ENCODE assay signal across 18 cellular contexts in genomic region chr10:115980470-115980869, GRCh38.
"Had no signal": no experiment of that assay in that cellular context is flagged by ENCODE, and none has a peak within 500 bp of the region (broad histone marks: within the 10 kb centered on the region; RNA-seq: fewer than 3 reads in every experiment).

No MANE protein-coding gene starts in this region.

- H3K4me1 ChIP-seq: body of pancreas, left ventricle myocardium inferior, pancreas, uterus had no signal

- H3K27me3 ChIP-seq: body of pancreas, tibial artery, uterus had no signal

- ATAC-seq: body of pancreas; effector memory CD8-positive, alpha-beta T cell; mucosa of descending colon; naive thymus-derived CD4-positive, alpha-beta T cell; T-helper 17 cell had no signal

- DNase-seq: activated CD4-positive, alpha-beta T cell treated with anti-CD3 and anti-CD28 coated beads, Interleukin-2, amount 50 U/mL, for 48 hours; activated naive CD4-positive, alpha-beta T cell treated with Interleukin-2 at 50 U/mL for 16 hours; activated naive CD8-positive, alpha-beta T cell treated with anti-CD3 and anti-CD28 coated beads, Interleukin-2, amount 10 ng/mL, durations not matched to agents 7 days and 5 days; activated T-cell treated with anti-CD3 and anti-CD28 coated beads for 4 hours; body of pancreas; caudate nucleus; effector memory CD8-positive, alpha-beta T cell; foreskin melanocyte; glutamatergic neuron; left ventricle myocardium inferior; mucosa of descending colon; naive thymus-derived CD4-positive, alpha-beta T cell; pancreas; stimulated activated CD8-positive, alpha-beta memory T cell treated with anti-CD3 and anti-CD28 coated beads, Interleukin-4, amount 100 ng/mL, for 48 hours; stimulated activated naive CD4-positive, alpha-beta T cell; T-helper 17 cell; tibial artery; uterus had no signal

- H3K9me3 ChIP-seq: body of pancreas, mucosa of descending colon, pancreas, uterus had no signal

- H3K27ac ChIP-seq: body of pancreas, left ventricle myocardium inferior, pancreas, tibial artery, uterus had no signal

- H3K4me3 ChIP-seq: body of pancreas, mucosa of descending colon, pancreas, uterus had no signal

- H3K36me3 ChIP-seq: left ventricle myocardium inferior, pancreas, tibial artery, uterus had no signal
